Comparison of ENCODE assay signal across 8 cellular contexts in genomic region chr22:35230839-35231584, GRCh38. TPM values are rescaled to one million over a fixed set of nuclear protein-coding genes. Genes with fewer than 3 reads are reported as not detected.
DNase-seq lines count a peak whose midpoint lies in the region; TF ChIP-seq lines count a peak whose summit lies in the region.
"Had no signal": no experiment of that assay in that cellular context is flagged by ENCODE, and none has a peak within 500 bp of the region (broad histone marks: within the 10 kb centered on the region; RNA-seq: fewer than 3 reads in every experiment).

No MANE protein-coding gene starts in this region.

- DNase-seq in EL = peak; percentile 45
- peak in 1 of 2 experiments; percentile 3 for DNase-seq in PC-9
- DNase-seq in epithelial cell of proximal tubule (ENCODE audit: low read depth) = no peak
- DNase-seq in midbrain (lab: John Stamatoyannopoulos, UW) = no peak
- DNase-seq in AG08396 (ENCODE audit: low spot score) = no peak
- DNase-seq in activated naive CD4-positive, alpha-beta T cell treated with anti-CD3 and anti-CD28 coated beads, Interleukin-2, amount 10 ng/mL, durations not matched to agents 7 days and 5 days = no peak
- DNase-seq: cortex of kidney had no signal

- H3K9me2 ChIP-seq in PC-9 (ENCODE audit: insufficient read depth) = no peaks in the 10 kb centered on the region

- no peaks in the 10 kb centered on the region for H3K79me2 ChIP-seq in PC-9 (ENCODE audit: low read depth)

- no peak overlapping the region for H3K27ac Mint-ChIP-seq in activated naive CD4-positive, alpha-beta T cell treated with anti-CD3 and anti-CD28 coated beads, Interleukin-2, amount 10 ng/mL, durations not matched to agents 7 days and 5 days

- no peak overlapping the region for H2AFZ ChIP-seq in PC-9

- no peaks in the 10 kb centered on the region for H3K9me3 Mint-ChIP-seq in activated naive CD4-positive, alpha-beta T cell treated with anti-CD3 and anti-CD28 coated beads, Interleukin-2, amount 10 ng/mL, durations not matched to agents 7 days and 5 days

- TF ChIP-seq RAD21 in Ishikawa (IDR thresholded peaks at IDR 0.05; ENCODE audit: low read depth) = no peak

- peaks cover 33% of the 10 kb centered on the region for H3K27me3 Mint-ChIP-seq in activated naive CD4-positive, alpha-beta T cell treated with anti-CD3 and anti-CD28 coated beads, Interleukin-2, amount 10 ng/mL, durations not matched to agents 7 days and 5 days

- peaks cover 14% of the 10 kb centered on the region for H3K4me1 Mint-ChIP-seq in activated naive CD4-positive, alpha-beta T cell treated with anti-CD3 and anti-CD28 coated beads, Interleukin-2, amount 10 ng/mL, durations not matched to agents 7 days and 5 days

- H3K4me3 ChIP-seq in PC-9 = peak overlapping the region; percentile 27; the same call in 1 of the 2 replicates
- H3K4me3 ChIP-seq in epithelial cell of proximal tubule (ENCODE audit: low read depth, low read length) = peak overlapping the region; percentile 49

- no peaks in the 10 kb centered on the region for H3F3A ChIP-seq in PC-9 (ENCODE audit: insufficient read depth, low read depth)

- H3K4me2 ChIP-seq in PC-9 = peak overlapping the region; percentile 52

- no peak for TF ChIP-seq CTCF in PC-9 (conservative IDR thresholded peaks at IDR 0.05)
- TF ChIP-seq CTCF in epithelial cell of proximal tubule (conservative IDR thresholded peaks at IDR 0.05; ENCODE audit: low read depth, low read length) = no peak

- H3K27ac ChIP-seq in PC-9 = no peak overlapping the region

- intact Hi-C loops in PC-9 (cut with micrococcal nuclease; ENCODE audit: unreplicated experiment) = loop anchor here (2.0 to 5.0 kb wide), 3 partner anchors 209 to 1308 kb away; no protein-coding TSS in a partner anchor

- no peaks in the 10 kb centered on the region for H3K36me3 Mint-ChIP-seq in activated naive CD4-positive, alpha-beta T cell treated with anti-CD3 and anti-CD28 coated beads, Interleukin-2, amount 10 ng/mL, durations not matched to agents 7 days and 5 days

- H3K27me3 ChIP-seq in PC-9 (ENCODE audit: insufficient read depth, low read depth) = peaks cover 69% of the 10 kb centered on the region

- TF ChIP-seq EP300 in Ishikawa (IDR thresholded peaks at IDR 0.05; ENCODE audit: borderline replicate concordance) = no peak

- POLR2A ChIA-PET in PC-9 (lab: Charles Lee; ENCODE audit: unreplicated experiment) = interaction anchor here (0.6 to 1.0 kb wide), 2 partner anchors 80 to 99 kb away, joined by 4 to 10 read pairs; no protein-coding TSS in a partner anchor

- no peaks in the 10 kb centered on the region for H4K20me1 ChIP-seq in PC-9 (ENCODE audit: insufficient read depth)

- H3K4me3 Mint-ChIP-seq in activated naive CD4-positive, alpha-beta T cell treated with anti-CD3 and anti-CD28 coated beads, Interleukin-2, amount 10 ng/mL, durations not matched to agents 7 days and 5 days = no peak overlapping the region

- no peaks in the 10 kb centered on the region for H3K4me1 ChIP-seq in PC-9 (replicated peaks; ENCODE audit: insufficient read depth)

- H3K9me3 ChIP-seq in PC-9 (ENCODE audit: insufficient read depth, low read depth) = no peaks in the 10 kb centered on the region

- H3K36me3 ChIP-seq in PC-9 (ENCODE audit: low read depth) = no peaks in the 10 kb centered on the region

- CTCF ChIA-PET in PC-9 (lab: Charles Lee) = interaction anchor here (0.7 to 1.2 kb wide), 6 partner anchors 9 to 207 kb away, joined by 3 to 5 read pairs (median 3); no protein-coding TSS in a partner anchor
- CTCF ChIA-PET in activated naive CD4-positive, alpha-beta T cell treated with anti-CD3 and anti-CD28 coated beads, Interleukin-2, amount 10 ng/mL, durations not matched to agents 7 days and 5 days (lab: Charles Lee) = interaction anchor here (0.6 to 1.8 kb wide), 18 partner anchors 8 to 220 kb away, joined by 3 to 10 read pairs (median 3); partner anchors contain the start of genes HMGXB4 and TOM1

- no TSS peak for BruUV-seq in PC-9 (replicated peaks; lab: Mats Ljungman, UMichigan)

TF ChIP-seq in Ishikawa, 13 proteins besides CTCF, POLR2A, EP300 and RAD21:
- TF ChIP-seq, protein P1, sequence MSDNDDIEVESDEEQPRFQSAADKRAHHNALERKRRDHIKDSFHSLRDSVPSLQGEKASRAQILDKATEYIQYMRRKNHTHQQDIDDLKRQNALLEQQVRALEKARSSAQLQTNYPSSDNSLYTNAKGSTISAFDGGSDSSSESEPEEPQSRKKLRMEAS (IDR thresholded peaks at IDR 0.05) = no peak
- 0 out of 2 replicates have a peak, but pooled peaks have one; percentile 21 for TF ChIP-seq TAF1 (IDR thresholded peaks at IDR 0.05; ENCODE audit: low read depth)

RNA-seq across cellular contexts. Expression of gene HMGXB4, which starts 26.3 kb away (rescaled TPM):
- total RNA-seq in PC-9 (2021) = 29.2 and 31.1 TPM in 2 replicates
- 22.4 and 24.7 TPM in 2 replicates for total RNA-seq in epithelial cell of proximal tubule
